ENCODE assay signal across 8 cellular contexts in the genomic region with DNA sequence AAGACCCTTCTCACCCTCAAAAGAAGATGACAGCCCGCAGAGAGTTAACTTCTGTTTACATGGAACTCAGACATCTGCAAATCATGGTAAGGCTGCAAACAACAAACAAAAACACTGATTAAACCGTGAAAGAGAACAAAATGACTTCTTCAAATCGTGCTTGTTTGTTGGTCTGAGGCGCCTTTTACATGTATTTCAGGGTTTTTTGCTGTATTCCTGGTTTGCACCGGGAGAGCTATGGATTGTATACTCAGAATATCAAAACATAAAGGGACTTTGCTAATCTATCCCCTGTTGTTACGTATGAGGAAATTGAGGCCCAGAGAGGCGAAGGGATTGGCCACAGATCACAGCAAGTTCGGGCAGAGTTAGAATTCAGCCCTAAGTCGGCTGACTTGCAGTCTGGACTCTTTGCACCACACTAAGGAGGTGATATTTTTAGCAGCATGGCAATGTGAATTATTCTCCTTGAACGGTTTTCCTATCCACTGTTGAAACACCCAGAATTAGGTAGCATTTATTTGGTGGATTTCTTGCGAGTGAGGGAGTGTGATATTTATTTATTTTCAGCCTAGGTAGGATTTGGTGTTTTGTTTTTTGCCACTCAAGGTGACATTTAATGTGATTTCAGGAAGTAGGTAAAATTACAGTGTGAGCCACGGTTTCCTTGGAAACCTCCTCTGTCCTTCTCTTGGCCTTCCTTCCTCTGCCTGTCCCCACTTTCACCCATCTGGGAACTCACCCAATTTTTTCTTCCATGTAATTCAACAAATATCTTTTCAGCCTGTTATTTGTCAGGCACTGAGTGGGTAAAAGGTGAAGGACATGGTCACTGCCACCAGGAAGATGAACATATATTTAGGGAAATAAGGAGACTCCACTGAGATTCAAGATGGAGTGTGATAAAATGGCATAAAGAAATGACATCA. TPM values are rescaled to one million over a fixed set of nuclear protein-coding genes. Genes with fewer than 3 reads are reported as not detected.
DNase-seq lines count a peak whose midpoint lies in the region; ATAC-seq and TF ChIP-seq lines count a peak whose summit lies in the region.

No MANE protein-coding gene starts in this region.

- H3K4me3 Mint-ChIP-seq in stimulated activated naive CD8-positive, alpha-beta T cell treated with anti-CD3 and anti-CD28 coated beads, Interleukin-15, amount 100 ng/mL, for 72 hours: peak overlapping the region; percentile 97 to 100

- ATAC-seq in Right ventricle myocardium superior (ENCODE audit: poor library complexity): peak; percentile 21
- no peak for ATAC-seq in stimulated activated naive CD8-positive, alpha-beta T cell treated with anti-CD3 and anti-CD28 coated beads, Interleukin-15, amount 100 ng/mL, for 72 hours
- no peak for ATAC-seq in HG03097 (IDR thresholded peaks at IDR 0.05; ENCODE audit: low FRiP score, unreplicated experiment)

- CTCF ChIA-PET in mammary epithelial cell (lab: Charles Lee; ENCODE audit: low non-redundant PET): no interaction called here

- H3K27me3 Mint-ChIP-seq in stimulated activated naive CD8-positive, alpha-beta T cell treated with anti-CD3 and anti-CD28 coated beads, Interleukin-15, amount 100 ng/mL, for 72 hours: no peaks in the 10 kb centered on the region

- TF ChIP-seq CTCF in OCI-LY3 (IDR thresholded peaks at IDR 0.05; ENCODE audit: low read depth, low read length) (no peak), mammary epithelial cell (conservative IDR thresholded peaks at IDR 0.05 in 1 of 2, IDR thresholded peaks at IDR 0.05 in 1 of 2; ENCODE audit: extremely low read depth in 1 of 2, insufficient read depth in 1 of 2, low read depth in 1 of 2, low read length in 2 of 2) (no peak)

- DNase-seq in Right ventricle myocardium superior (no peak), cardiac septum (ENCODE audit: low spot score) (no peak), mammary epithelial cell (peak; percentile 69), kidney glomerular epithelial cell (lab: John Stamatoyannopoulos, UW) (peak; percentile 15), NCI-H2107 treated with DMSO at 0.1 percent for 48 hours (lab: John Stamatoyannopoulos, UW; ENCODE audit: unreplicated experiment) (no peak)
- DNase-seq in stimulated activated naive CD8-positive, alpha-beta T cell treated with anti-CD3 and anti-CD28 coated beads, Interleukin-15, amount 100 ng/mL, for 72 hours: peak in 1 of 2 donors; percentile 23

- H3K4me3 ChIP-seq in OCI-LY3 (ENCODE audit: low read length) (peak overlapping the region; percentile 95), mammary epithelial cell (replicated peaks in 1 of 3; ENCODE audit: insufficient read depth in 1 of 3, low read depth in 2 of 3, low read length in 3 of 3) (peak overlapping the region; percentile 65 to 95 (median 69))

- H2AFZ ChIP-seq in OCI-LY3 (ENCODE audit: low read depth, low read length) (peak overlapping the region; percentile 89), mammary epithelial cell (ENCODE audit: low read depth, low read length) (peak overlapping the region; percentile 88)

- no peaks in the 10 kb centered on the region for H3K9me3 Mint-ChIP-seq in stimulated activated naive CD8-positive, alpha-beta T cell treated with anti-CD3 and anti-CD28 coated beads, Interleukin-15, amount 100 ng/mL, for 72 hours

- H3K27ac Mint-ChIP-seq in stimulated activated naive CD8-positive, alpha-beta T cell treated with anti-CD3 and anti-CD28 coated beads, Interleukin-15, amount 100 ng/mL, for 72 hours: peak overlapping the region; percentile 90 to 98

- TSS peak; percentile 39 for BruUV-seq in mammary epithelial cell (replicated peaks; lab: Mats Ljungman, UMichigan)

- H3K27me3 ChIP-seq in OCI-LY3 (ENCODE audit: low read depth, low read length): no peaks in the 10 kb centered on the region
- no peaks in the 10 kb centered on the region for H3K27me3 ChIP-seq in mammary epithelial cell (ENCODE audit: insufficient read depth, low read length)

- intact Hi-C loops in Right ventricle myocardium superior (cut with DNase I): no loop called here
- intact Hi-C loops in cardiac septum (cut with DNase I): loop anchor here (2.0 to 10.0 kb wide), 5 partner anchors 75 to 727 kb away; partner anchors contain the start of genes DIS3L2, PSMD1 and PTMA
- intact Hi-C loops in mammary epithelial cell (cut with micrococcal nuclease): loop anchor here (5.0 to 10.0 kb wide), 2 partner anchors 70 to 107 kb away; no protein-coding TSS in a partner anchor

- peaks cover 3% of the 10 kb centered on the region; the same call in 1 of the 2 replicates for H4K20me1 ChIP-seq in OCI-LY3 (ENCODE audit: insufficient read depth, low read length)
- no peaks in the 10 kb centered on the region for H4K20me1 ChIP-seq in mammary epithelial cell (ENCODE audit: insufficient read depth, low read length)

- H3K4me1 Mint-ChIP-seq in stimulated activated naive CD8-positive, alpha-beta T cell treated with anti-CD3 and anti-CD28 coated beads, Interleukin-15, amount 100 ng/mL, for 72 hours: peaks cover 65% of the 10 kb centered on the region

- H3K9me3 ChIP-seq in OCI-LY3 (ENCODE audit: insufficient read depth, low read length) (no peaks in the 10 kb centered on the region), mammary epithelial cell (replicated peaks; ENCODE audit: insufficient read depth, low read length) (no peaks in the 10 kb centered on the region)

- in situ Hi-C loops in mammary epithelial cell (cut with MboI; ENCODE audit: low sequenced_read_pairs in 2 of 2): loop anchor here in 1 of 2 donors (25.0 kb wide), 1 partner anchor 105 kb away; no protein-coding TSS in a partner anchor

- H3K36me3 ChIP-seq in OCI-LY3 (replicated peaks; ENCODE audit: low read depth, low read length): peaks cover 3% of the 10 kb centered on the region
- no peaks in the 10 kb centered on the region for H3K36me3 ChIP-seq in mammary epithelial cell (ENCODE audit: insufficient read depth, low read length)

- peaks cover 29% of the 10 kb centered on the region for H3K79me2 ChIP-seq in OCI-LY3 (ENCODE audit: low read length)
- peaks cover 58% of the 10 kb centered on the region for H3K79me2 ChIP-seq in mammary epithelial cell (ENCODE audit: insufficient read depth, low read length)

- H3K4me1 ChIP-seq in OCI-LY3 (ENCODE audit: low read length) (peaks cover 27% of the 10 kb centered on the region), mammary epithelial cell (ENCODE audit: insufficient read depth, low read length) (peaks cover 15% of the 10 kb centered on the region)

- H3K9ac ChIP-seq in OCI-LY3 (ENCODE audit: low read length): peak overlapping the region; percentile 74
- peak overlapping the region; percentile 74 for H3K9ac ChIP-seq in mammary epithelial cell (ENCODE audit: insufficient read depth, low read length)

- H3K27ac ChIP-seq in OCI-LY3 (ENCODE audit: low read length) (peak overlapping the region; percentile 69; the same call in 1 of the 2 replicates), mammary epithelial cell (ENCODE audit: insufficient read depth, low read depth, low read length) (peak overlapping the region; percentile 50)

- WGBS in mammary epithelial cell (ENCODE audit: low coverage, missing lambda C conversion rate): 1% methylated on average over 12 of the region's 12 CpGs

- dilution Hi-C loops in mammary epithelial cell (cut with HindIII; ENCODE audit: low sequenced_read_pairs): no loop called here

- peak overlapping the region; percentile 95 for H3K4me2 ChIP-seq in OCI-LY3 (ENCODE audit: low read length)
- peak overlapping the region; percentile 76 for H3K4me2 ChIP-seq in mammary epithelial cell (ENCODE audit: insufficient read depth, low read depth, low read length)

RNA-seq across cellular contexts. Expression of gene PDE6D, which starts 1.0 kb away (rescaled TPM):
- total RNA-seq in Right ventricle myocardium superior (14.7 TPM), cardiac septum (17.9 TPM), mammary epithelial cell (10 to 100 TPM; 15.2 to 16.2 TPM)
- polyA plus RNA-seq in mammary epithelial cell: 22.9 TPM
- polyA minus RNA-seq in mammary epithelial cell: 15.9 TPM

RNA-seq across cellular contexts. Expression of gene COPS7B, which starts 4.2 kb away (rescaled TPM):
- total RNA-seq in Right ventricle myocardium superior (20.0 TPM), cardiac septum (23.4 TPM), mammary epithelial cell (10 to 100 TPM; 29.8 to 43.7 TPM)
- 42.0 TPM for polyA plus RNA-seq in mammary epithelial cell
- 42.7 TPM for polyA minus RNA-seq in mammary epithelial cell

Comparison
In these comparisons a context has a peak if more than half of its experiments do, and no peak if none do; other contexts are left out.
1. DNase-seq: peak in mammary epithelial cell (single experiment) and kidney glomerular epithelial cell (single experiment); none in Right ventricle myocardium superior (single experiment), cardiac septum (single experiment) and NCI-H2107 treated with DMSO at 0.1 percent for 48 hours (single experiment).